ENCODE assay signal across 31 cellular contexts in genomic region chr10:74246495-74246894, GRCh38.
"Had no signal": no experiment of that assay in that cellular context is flagged by ENCODE, and none has a peak within 500 bp of the region (broad histone marks: within the 10 kb centered on the region; RNA-seq: fewer than 3 reads in every experiment).

No MANE protein-coding gene starts in this region.

- H3K4me3 ChIP-seq: adrenal gland, body of pancreas, breast epithelium, cardiac muscle cell, colonic mucosa, esophagus squamous epithelium, gastroesophageal sphincter, heart right ventricle had no signal

- H3K9me3 ChIP-seq: adrenal gland, body of pancreas, breast epithelium, colonic mucosa, esophagus squamous epithelium, gastroesophageal sphincter, heart right ventricle had no signal

- H3K27ac ChIP-seq: adrenal gland, body of pancreas, breast epithelium, cardiac muscle cell, colonic mucosa, epithelial cell of prostate, esophagus squamous epithelium, gastroesophageal sphincter, heart right ventricle had no signal

- H3K27ac Mint-ChIP-seq: activated CD4-positive, alpha-beta memory T cell treated with anti-CD3 and anti-CD28 coated beads, Interleukin-2, amount 10 ng/mL, durations not matched to agents 7 days and 5 days; activated CD4-positive, alpha-beta T cell treated with anti-CD3 and anti-CD28 coated beads, Interleukin-2, amount 10 ng/mL, durations not matched to agents 7 days and 5 days; activated naive CD4-positive, alpha-beta T cell treated with anti-CD3 and anti-CD28 coated beads, Interleukin-2, amount 50 U/mL, for 24 hours; activated naive CD8-positive, alpha-beta T cell treated with anti-CD3 and anti-CD28 coated beads for 36 hours; activated naive CD8-positive, alpha-beta T cell treated with anti-CD3 and anti-CD28 coated beads, Interleukin-2, amount 50 U/mL, for 24 hours; activated T-helper 17 cell treated with anti-CD3 and anti-CD28 coated beads, Interleukin-2, amount 50 U/mL, for 72 hours; WTC11 had no signal

- DNase-seq: activated CD4-positive, alpha-beta memory T cell treated with anti-CD3 and anti-CD28 coated beads, Interleukin-2, amount 10 ng/mL, durations not matched to agents 7 days and 5 days; activated CD4-positive, alpha-beta T cell treated with anti-CD3 and anti-CD28 coated beads for 1 hour; activated CD4-positive, alpha-beta T cell treated with anti-CD3 and anti-CD28 coated beads for 4 hours; activated CD4-positive, alpha-beta T cell treated with anti-CD3 and anti-CD28 coated beads, Interleukin-2, amount 10 ng/mL, durations not matched to agents 7 days and 5 days; activated CD4-positive, alpha-beta T cell treated with anti-CD3 and anti-CD28 coated beads, Interleukin-2, amount 50 U/mL, for 4 hours; activated CD8-positive, alpha-beta memory T cell treated with anti-CD3 and anti-CD28 coated beads, Interleukin-2, amount 50 U/mL, for 48 hours; activated effector memory CD4-positive, alpha-beta T cell treated with Interleukin-2 at 50 U/mL for 16 hours; activated gamma-delta T cell treated with Interleukin-2 at 50 U/mL for 16 hours; activated naive CD4-positive, alpha-beta T cell treated with Interleukin-2 at 50 U/mL for 16 hours; activated naive CD8-positive, alpha-beta T cell treated with anti-CD3 and anti-CD28 coated beads for 36 hours; activated naive CD8-positive, alpha-beta T cell treated with anti-CD3 and anti-CD28 coated beads, Interleukin-2, amount 50 U/mL, for 24 hours; activated T-cell treated with anti-CD3 and anti-CD28 coated beads, Interleukin-2, amount 50 U/mL, for 4 hours; adrenal gland; amygdala; body of pancreas; central memory CD4-positive, alpha-beta T cell; cerebellar nuclear complex; colonic mucosa; effector CD8-positive, alpha-beta T cell; esophagus squamous epithelium; foreskin melanocyte; heart right ventricle; T-helper 2 cell had no signal

- ATAC-seq: activated naive CD8-positive, alpha-beta T cell treated with anti-CD3 and anti-CD28 coated beads, Interleukin-2, amount 50 U/mL, for 24 hours; activated T-cell treated with anti-CD3 and anti-CD28 coated beads, Interleukin-2, amount 50 U/mL, for 4 hours; activated T-helper 17 cell treated with anti-CD3 and anti-CD28 coated beads, Interleukin-2, amount 50 U/mL, for 72 hours; body of pancreas; gastroesophageal sphincter; heart right ventricle; WTC11 had no signal

- H3K36me3 Mint-ChIP-seq: activated naive CD4-positive, alpha-beta T cell treated with anti-CD3 and anti-CD28 coated beads, Interleukin-2, amount 50 U/mL, for 24 hours had no signal

- H3K4me3 Mint-ChIP-seq: activated CD4-positive, alpha-beta memory T cell treated with anti-CD3 and anti-CD28 coated beads, Interleukin-2, amount 10 ng/mL, durations not matched to agents 7 days and 5 days; activated CD4-positive, alpha-beta T cell treated with anti-CD3 and anti-CD28 coated beads, Interleukin-2, amount 10 ng/mL, durations not matched to agents 7 days and 5 days; activated naive CD4-positive, alpha-beta T cell treated with anti-CD3 and anti-CD28 coated beads, Interleukin-2, amount 50 U/mL, for 24 hours; activated naive CD8-positive, alpha-beta T cell treated with anti-CD3 and anti-CD28 coated beads for 36 hours; activated naive CD8-positive, alpha-beta T cell treated with anti-CD3 and anti-CD28 coated beads, Interleukin-2, amount 50 U/mL, for 24 hours; activated T-cell treated with anti-CD3 and anti-CD28 coated beads, Interleukin-2, amount 50 U/mL, for 4 hours; activated T-helper 17 cell treated with anti-CD3 and anti-CD28 coated beads, Interleukin-2, amount 50 U/mL, for 72 hours; WTC11 had no signal

- H3K27me3 ChIP-seq: adrenal gland, body of pancreas, breast epithelium, cardiac muscle cell, colonic mucosa, esophagus squamous epithelium, gastroesophageal sphincter, heart right ventricle had no signal

- H3K9me3 Mint-ChIP-seq: activated CD4-positive, alpha-beta memory T cell treated with anti-CD3 and anti-CD28 coated beads, Interleukin-2, amount 10 ng/mL, durations not matched to agents 7 days and 5 days; activated CD4-positive, alpha-beta T cell treated with anti-CD3 and anti-CD28 coated beads, Interleukin-2, amount 10 ng/mL, durations not matched to agents 7 days and 5 days; activated naive CD4-positive, alpha-beta T cell treated with anti-CD3 and anti-CD28 coated beads, Interleukin-2, amount 50 U/mL, for 24 hours; activated naive CD8-positive, alpha-beta T cell treated with anti-CD3 and anti-CD28 coated beads for 36 hours; activated naive CD8-positive, alpha-beta T cell treated with anti-CD3 and anti-CD28 coated beads, Interleukin-2, amount 50 U/mL, for 24 hours; activated T-cell treated with anti-CD3 and anti-CD28 coated beads, Interleukin-2, amount 50 U/mL, for 4 hours; activated T-helper 17 cell treated with anti-CD3 and anti-CD28 coated beads, Interleukin-2, amount 50 U/mL, for 72 hours; WTC11 had no signal

- H3K27me3 Mint-ChIP-seq: activated CD4-positive, alpha-beta memory T cell treated with anti-CD3 and anti-CD28 coated beads, Interleukin-2, amount 10 ng/mL, durations not matched to agents 7 days and 5 days; activated CD4-positive, alpha-beta T cell treated with anti-CD3 and anti-CD28 coated beads, Interleukin-2, amount 10 ng/mL, durations not matched to agents 7 days and 5 days; activated naive CD4-positive, alpha-beta T cell treated with anti-CD3 and anti-CD28 coated beads, Interleukin-2, amount 50 U/mL, for 24 hours; activated naive CD8-positive, alpha-beta T cell treated with anti-CD3 and anti-CD28 coated beads for 36 hours; activated naive CD8-positive, alpha-beta T cell treated with anti-CD3 and anti-CD28 coated beads, Interleukin-2, amount 50 U/mL, for 24 hours; activated T-helper 17 cell treated with anti-CD3 and anti-CD28 coated beads, Interleukin-2, amount 50 U/mL, for 72 hours had no signal

- FAIRE-seq: endothelial cell of umbilical vein had no signal

- H3K4me1 Mint-ChIP-seq: activated CD4-positive, alpha-beta memory T cell treated with anti-CD3 and anti-CD28 coated beads, Interleukin-2, amount 10 ng/mL, durations not matched to agents 7 days and 5 days; activated CD4-positive, alpha-beta T cell treated with anti-CD3 and anti-CD28 coated beads, Interleukin-2, amount 10 ng/mL, durations not matched to agents 7 days and 5 days; activated naive CD8-positive, alpha-beta T cell treated with anti-CD3 and anti-CD28 coated beads for 36 hours; activated naive CD8-positive, alpha-beta T cell treated with anti-CD3 and anti-CD28 coated beads, Interleukin-2, amount 50 U/mL, for 24 hours had no signal

- H3K36me3 ChIP-seq: adrenal gland, breast epithelium, cardiac muscle cell, colonic mucosa had no signal
